ENCODE assay signal across 1 cellular context in genomic region chr6:89638320-89639195, GRCh38.
TF ChIP-seq lines count a peak whose summit lies in the region.

LYRM2 (minus strand) TSS chr6:89638747; CDS start chr6:89638716, 31 bp downstream.

TF ChIP-seq in GM23338, 12 proteins besides CTCF, POLR2A, EP300 and RAD21 (continued from another document):
- TF ChIP-seq, protein P1, sequence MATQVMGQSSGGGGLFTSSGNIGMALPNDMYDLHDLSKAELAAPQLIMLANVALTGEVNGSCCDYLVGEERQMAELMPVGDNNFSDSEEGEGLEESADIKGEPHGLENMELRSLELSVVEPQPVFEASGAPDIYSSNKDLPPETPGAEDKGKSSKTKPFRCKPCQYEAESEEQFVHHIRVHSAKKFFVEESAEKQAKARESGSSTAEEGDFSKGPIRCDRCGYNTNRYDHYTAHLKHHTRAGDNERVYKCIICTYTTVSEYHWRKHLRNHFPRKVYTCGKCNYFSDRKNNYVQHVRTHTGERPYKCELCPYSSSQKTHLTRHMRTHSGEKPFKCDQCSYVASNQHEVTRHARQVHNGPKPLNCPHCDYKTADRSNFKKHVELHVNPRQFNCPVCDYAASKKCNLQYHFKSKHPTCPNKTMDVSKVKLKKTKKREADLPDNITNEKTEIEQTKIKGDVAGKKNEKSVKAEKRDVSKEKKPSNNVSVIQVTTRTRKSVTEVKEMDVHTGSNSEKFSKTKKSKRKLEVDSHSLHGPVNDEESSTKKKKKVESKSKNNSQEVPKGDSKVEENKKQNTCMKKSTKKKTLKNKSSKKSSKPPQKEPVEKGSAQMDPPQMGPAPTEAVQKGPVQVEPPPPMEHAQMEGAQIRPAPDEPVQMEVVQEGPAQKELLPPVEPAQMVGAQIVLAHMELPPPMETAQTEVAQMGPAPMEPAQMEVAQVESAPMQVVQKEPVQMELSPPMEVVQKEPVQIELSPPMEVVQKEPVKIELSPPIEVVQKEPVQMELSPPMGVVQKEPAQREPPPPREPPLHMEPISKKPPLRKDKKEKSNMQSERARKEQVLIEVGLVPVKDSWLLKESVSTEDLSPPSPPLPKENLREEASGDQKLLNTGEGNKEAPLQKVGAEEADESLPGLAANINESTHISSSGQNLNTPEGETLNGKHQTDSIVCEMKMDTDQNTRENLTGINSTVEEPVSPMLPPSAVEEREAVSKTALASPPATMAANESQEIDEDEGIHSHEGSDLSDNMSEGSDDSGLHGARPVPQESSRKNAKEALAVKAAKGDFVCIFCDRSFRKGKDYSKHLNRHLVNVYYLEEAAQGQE (IDR thresholded peaks at IDR 0.05; ENCODE audit: unreplicated experiment), result no peak
- TF ChIP-seq EZH2 (IDR thresholded peaks at IDR 0.05; ENCODE audit: low read depth, unreplicated experiment), result no peak
